Comparison of ENCODE assay signal across 9 cellular contexts in genomic region chr16:16223662-16224241, GRCh38. TPM values are rescaled to one million over a fixed set of nuclear protein-coding genes. Genes with fewer than 3 reads are reported as not detected.
DNase-seq lines count a peak whose midpoint lies in the region; ATAC-seq, FAIRE-seq and TF ChIP-seq lines count a peak whose summit lies in the region.
"Not testable (repeated sequence)": the region's sequence is repeated elsewhere in the genome, so short reads cannot be mapped to it uniquely, and the experiment has no call there.
"Had no signal": no experiment of that assay in that cellular context is flagged by ENCODE, and none has a peak within 500 bp of the region (broad histone marks: within the 10 kb centered on the region; RNA-seq: fewer than 3 reads in every experiment).

No MANE protein-coding gene starts in this region.

- H3K4me2 ChIP-seq in K562 (ENCODE audit: insufficient read depth, low read length): not testable (repeated sequence)

- TF ChIP-seq CTCF in Calu3 (IDR thresholded peaks at IDR 0.05; ENCODE audit: unreplicated experiment); K562 (IDR thresholded peaks at IDR 0.05 in 2 of 3, conservative IDR thresholded peaks at IDR 0.05 in 1 of 3; ENCODE audit: insufficient read depth in 2 of 3, low read depth in 1 of 3, low read length in 3 of 3); fibroblast of the aortic adventitia (IDR thresholded peaks at IDR 0.05; ENCODE audit: insufficient read depth, low read length); nephron progenitor cell (IDR thresholded peaks at IDR 0.05); gastrocnemius medialis (IDR thresholded peaks at IDR 0.05 in 4 of 5, conservative IDR thresholded peaks at IDR 0.05 in 1 of 5); upper lobe of right lung (IDR thresholded peaks at IDR 0.05): not testable (repeated sequence)

- TF ChIP-seq POLR2A in K562 (conservative IDR thresholded peaks at IDR 0.05); gastrocnemius medialis (IDR thresholded peaks at IDR 0.05): not testable (repeated sequence)

- in situ Hi-C loops in K562 (cut with MboI); gastrocnemius medialis (cut with MboI; ENCODE audit: low sequenced_read_pairs in 4 of 4): not testable (repeated sequence)

- H3K4me1 Mint-ChIP-seq in Calu3 (ENCODE audit: low read depth, unreplicated experiment); nephron progenitor cell: not testable (repeated sequence)

- not testable (repeated sequence) for H4K20me1 ChIP-seq in K562 (replicated peaks; ENCODE audit: control insufficient read depth, insufficient read depth, low read length)

- H3K4me3 Mint-ChIP-seq in Calu3 (ENCODE audit: low read depth, unreplicated experiment): peak overlapping the region; percentile 26
- H3K4me3 Mint-ChIP-seq in nephron progenitor cell: peak overlapping the region; percentile 66

- not testable (repeated sequence) for TF ChIP-seq EP300 in K562 (IDR thresholded peaks at IDR 0.05; ENCODE audit: low read length)

- not testable (repeated sequence) for H3K27me3 ChIP-seq in K562 (ENCODE audit: control insufficient read depth in 2 of 2, insufficient read depth in 2 of 2, low read length in 2 of 2); iPS-15b (ENCODE audit: control insufficient read depth, insufficient read depth, low read length); gastrocnemius medialis; upper lobe of right lung

- H3K79me2 ChIP-seq in K562 (ENCODE audit: control insufficient read depth, insufficient read depth, low read length): not testable (repeated sequence)

- not testable (repeated sequence) for H3K4me3 ChIP-seq in K562
- H3K4me3 ChIP-seq in fibroblast of the aortic adventitia (ENCODE audit: low read depth, low read length) (peak overlapping the region; percentile 33), iPS-15b (ENCODE audit: low read depth, low read length) (peak overlapping the region; percentile 19), gastrocnemius medialis (peak overlapping the region in 3 of 4 donors; percentile 14 to 39 (median 21)), upper lobe of right lung (peak overlapping the region; percentile 36)

- ATAC-seq in SK-N-SH treated with all-trans-retinoic acid at 6 μM for 48 hours (peak; percentile 9; the same call in 2 of the 3 replicates), K562 (peak; percentile 60), gastrocnemius medialis (peak; percentile 32 to 34), upper lobe of right lung (peak; percentile 46)

- H3K27me3 Mint-ChIP-seq in Calu3 (ENCODE audit: unreplicated experiment); nephron progenitor cell (ENCODE audit: low read depth, poor library complexity): not testable (repeated sequence)

- BruUV-seq in Calu3 (replicated peaks; lab: Mats Ljungman, UMichigan); K562 (replicated peaks; lab: Mats Ljungman, UMichigan): not testable (repeated sequence)

- TF ChIP-seq RAD21 in K562 (CRISPR knock-in tag; conservative IDR thresholded peaks at IDR 0.05 in 1 of 2, IDR thresholded peaks at IDR 0.05 in 1 of 2): not testable (repeated sequence)

- H3K27ac Mint-ChIP-seq in Calu3 (ENCODE audit: unreplicated experiment); nephron progenitor cell: not testable (repeated sequence)

- H3K36me3 ChIP-seq in K562 (ENCODE audit: control insufficient read depth, insufficient read depth, low read length); iPS-15b (ENCODE audit: control insufficient read depth, insufficient read depth, low read length); gastrocnemius medialis; upper lobe of right lung: not testable (repeated sequence)

- H3K27ac ChIP-seq in K562 (ENCODE audit: extremely low read depth, low read depth, low read length); gastrocnemius medialis; upper lobe of right lung: not testable (repeated sequence)

- H3K9ac ChIP-seq in K562 (ENCODE audit: insufficient read depth in 1 of 2, low read depth in 2 of 2, low read length in 2 of 2); iPS-15b (ENCODE audit: low read depth, low read length): not testable (repeated sequence)

- FAIRE-seq in K562 (lab: Jason Lieb, UNC): not testable (repeated sequence)

- not testable (repeated sequence) for H3K9me3 Mint-ChIP-seq in Calu3 (ENCODE audit: low read depth, unreplicated experiment); nephron progenitor cell

- H3K36me3 Mint-ChIP-seq in Calu3 (ENCODE audit: insufficient read depth, unreplicated experiment); nephron progenitor cell (ENCODE audit: low read depth): not testable (repeated sequence)

- not testable (repeated sequence) for H3K9me3 ChIP-seq in K562 (replicated peaks; ENCODE audit: control insufficient read depth, insufficient read depth, low read depth, low read length); iPS-15b (ENCODE audit: control insufficient read depth, insufficient read depth, low read length); gastrocnemius medialis; upper lobe of right lung

- POLR2A ChIA-PET in K562 (lab: Yijun Ruan, JAX): not testable (repeated sequence)

- not testable (repeated sequence) for H3K4me1 ChIP-seq in K562 (replicated peaks in 1 of 2; ENCODE audit: control insufficient read depth in 2 of 2, insufficient read depth in 2 of 2, low read length in 2 of 2); iPS-15b (ENCODE audit: control insufficient read depth, insufficient read depth, low read length); gastrocnemius medialis; upper lobe of right lung

- CTCF ChIA-PET in Calu3 (lab: Charles Lee); K562 (lab: Yijun Ruan, JAX; ENCODE audit: low intra/inter-chr PET ratio): not testable (repeated sequence)

- not testable (repeated sequence) for H2AFZ ChIP-seq in K562 (ENCODE audit: low read depth, low read length)

- intact Hi-C loops in Calu3 (cut with micrococcal nuclease; ENCODE audit: unreplicated experiment); K562 (cut with micrococcal nuclease); gastrocnemius medialis (cut with DNase I; ENCODE audit: low total_unique reads); upper lobe of right lung (cut with DNase I): not testable (repeated sequence)

- 6% methylated on average over 6 of the region's 24 CpGs for WGBS in K562 (ENCODE audit: insufficient coverage, low coverage, missing lambda C conversion rate)

- H3K9me1 ChIP-seq in K562 (ENCODE audit: control insufficient read depth, insufficient read depth, low read length): not testable (repeated sequence)

- not testable (repeated sequence) for DNase-seq in Calu3; K562 (ENCODE audit: extremely low read depth in 1 of 4, low spot score in 3 of 4); fibroblast of the aortic adventitia (ENCODE audit: low read depth); nephron progenitor cell; gastrocnemius medialis; upper lobe of right lung

RNA-seq across cellular contexts. Expression of gene ABCC6, which starts 0.5 kb away (rescaled TPM):
- total RNA-seq in Calu3 (2022) (3.7 and 5.8 TPM in 2 replicates), K562 (2014; rRNA removed) (0.16 TPM in 1 of 2 replicates, not detected in the other), K562 (2014; rRNA removed; fragmentation: Illumina TruSeq; extraction: Trizol) (not detected in 2 replicates), K562 (2015; rRNA removed; fragmentation: Illumina TruSeq; extraction: Trizol) (not detected in 2 replicates), K562 (2021) (0.07 TPM in 1 of 2 replicates, not detected in the other), fibroblast of the aortic adventitia (ENCODE audit: low replicate concordance) (0.41 and 0.63 TPM in 2 replicates), gastrocnemius medialis (1 to 10 TPM in 2 of 4 donors, under 1 TPM in 2; 0.23 to 4.8 (median 0.73) TPM), upper lobe of right lung (42.5 TPM)
- 0.86 TPM in 1 of 2 replicates, not detected in the other for total RNA-seq in K562 (2011; cell fraction: chromatin; rRNA removed; ENCODE audit: low replicate concordance)
- 0.50 TPM in 1 of 2 replicates, not detected in the other for total RNA-seq in K562 (2011; cell fraction: nucleolus; rRNA removed)
- total RNA-seq in K562 (2011; cell fraction: nucleoplasm; rRNA removed): 0.15 TPM in 1 of 2 replicates, not detected in the other
- polyA plus RNA-seq in K562 (2011; rRNA removed) (0.03 and 0.18 TPM in 2 replicates), K562 (2014; fragmentation: Illumina TruSeq; extraction: Trizol) (not detected in 2 replicates), K562 (2014; fragmentation: Nextera tagmentation; extraction: Ambion mirVana) (under 1 TPM; 0.03 to 0.17 TPM), K562 (2014; rRNA removed) (0.46 TPM in 1 of 2 replicates, not detected in the other)
- 0.07 and 0.24 TPM in 2 replicates for polyA plus RNA-seq in K562 (2011; cell fraction: cytosol; rRNA removed)
- 0.11 and 0.14 TPM in 2 replicates for polyA plus RNA-seq in K562 (2011; cell fraction: nucleus; rRNA removed)
- polyA plus RNA-seq in K562 (2012): 0.07 and 0.23 TPM in 2 replicates
- not detected in 2 replicates for polyA minus RNA-seq in K562 (2011; rRNA and poly(A)+ RNA removed)
- polyA minus RNA-seq in K562 (2011; cell fraction: cytosol; rRNA and poly(A)+ RNA removed): not detected in 2 replicates
- not detected in 2 replicates for polyA minus RNA-seq in K562 (2011; cell fraction: nucleus; rRNA and poly(A)+ RNA removed)
- total RNA-seq: T-helper 17 cell had no signal

RNA-seq across cellular contexts. Expression of gene NOMO3, which starts 8.6 kb away (rescaled TPM):
- total RNA-seq in Calu3 (2022): 90.6 and 92.5 TPM in 2 replicates
- total RNA-seq in K562 (2011; cell fraction: chromatin; rRNA removed; ENCODE audit: low replicate concordance): 192 and 230 TPM in 2 replicates
- 120 and 136 TPM in 2 replicates for total RNA-seq in K562 (2011; cell fraction: nucleolus; rRNA removed)
- 155 and 200 TPM in 2 replicates for total RNA-seq in K562 (2011; cell fraction: nucleoplasm; rRNA removed)
- 7.0 and 12.1 TPM in 2 replicates for total RNA-seq in K562 (2014; rRNA removed)
- 12.7 and 16.3 TPM in 2 replicates for total RNA-seq in K562 (2014; rRNA removed; fragmentation: Illumina TruSeq; extraction: Trizol)
- 12.5 and 15.3 TPM in 2 replicates for total RNA-seq in K562 (2015; rRNA removed; fragmentation: Illumina TruSeq; extraction: Trizol)
- total RNA-seq in K562 (2021): 20.2 and 21.3 TPM in 2 replicates
- polyA plus RNA-seq in K562 (2011; rRNA removed): 22.4 and 27.0 TPM in 2 replicates
- polyA plus RNA-seq in K562 (2011; cell fraction: cytosol; rRNA removed): 5.8 and 10.8 TPM in 2 replicates
- polyA plus RNA-seq in K562 (2011; cell fraction: nucleus; rRNA removed): 64.5 and 80.3 TPM in 2 replicates
- 15.8 and 30.5 TPM in 2 replicates for polyA plus RNA-seq in K562 (2012)
- polyA plus RNA-seq in K562 (2014; fragmentation: Illumina TruSeq; extraction: Trizol): 26.1 and 37.2 TPM in 2 replicates
- polyA plus RNA-seq in K562 (2014; fragmentation: Nextera tagmentation; extraction: Ambion mirVana): 1 to 10 TPM; 1.0 to 3.1 TPM
- polyA plus RNA-seq in K562 (2014; rRNA removed): 7.3 and 9.1 TPM in 2 replicates
- 42.8 and 58.4 TPM in 2 replicates for polyA minus RNA-seq in K562 (2011; rRNA and poly(A)+ RNA removed)
- polyA minus RNA-seq in K562 (2011; cell fraction: cytosol; rRNA and poly(A)+ RNA removed): 17.9 and 22.8 TPM in 2 replicates
- 27.1 and 43.2 TPM in 2 replicates for polyA minus RNA-seq in K562 (2011; cell fraction: nucleus; rRNA and poly(A)+ RNA removed)
- 35.7 and 68.1 TPM in 2 replicates for total RNA-seq in fibroblast of the aortic adventitia (ENCODE audit: low replicate concordance)
- 10 to 100 TPM; 11.0 to 87.1 (median 30.5) TPM for total RNA-seq in gastrocnemius medialis
- total RNA-seq in upper lobe of right lung: 47.3 TPM

Comparison
In these comparisons a context has a peak if more than half of its experiments do, and no peak if none do; other contexts are left out.
1. ATAC-seq: peak in every context shown above with its lines; median percentile 60 in K562; 46 in upper lobe of right lung; 33 in gastrocnemius medialis; 9 in SK-N-SH treated with all-trans-retinoic acid at 6 μM for 48 hours.